1 cellular context compared by ENCODE assay signal in the genomic region with DNA sequence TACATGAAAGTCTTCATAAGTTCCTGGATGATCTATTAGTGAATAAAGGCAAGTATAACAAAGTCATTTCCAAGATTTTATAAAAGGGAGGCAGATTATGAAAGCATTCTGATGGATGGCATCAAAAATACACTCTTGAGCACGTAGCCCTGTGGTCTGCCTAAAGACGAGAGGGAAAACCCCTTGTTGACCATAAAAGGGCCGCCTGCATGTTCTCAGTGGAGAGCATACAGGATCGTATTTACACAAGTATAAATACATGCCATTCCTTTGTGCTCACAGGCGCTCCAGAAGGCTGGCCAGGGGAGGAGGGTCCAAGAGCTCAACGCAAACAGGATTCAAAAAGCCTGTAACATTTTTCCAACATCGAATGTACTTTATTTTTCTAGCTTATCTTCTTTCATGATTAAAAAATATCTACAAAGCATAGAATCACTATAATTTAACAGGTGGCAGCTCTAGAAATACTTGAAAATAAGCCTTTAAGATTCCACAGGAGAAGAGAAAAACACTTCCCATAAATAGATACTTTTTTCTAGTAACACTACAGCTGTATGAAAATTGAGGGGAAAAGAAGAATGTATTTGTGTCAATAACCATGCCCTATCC.
A peak's percentile ranks its signal among the peaks of the same experiment; 100 is the strongest.
TF ChIP-seq lines count a peak whose summit lies in the region.

No MANE protein-coding gene starts in this region.

TF ChIP-seq in HepG2, 621 proteins besides CTCF, POLR2A, EP300 and RAD21 (continued from another document and continues in another):
- TF ChIP-seq, protein P1, sequence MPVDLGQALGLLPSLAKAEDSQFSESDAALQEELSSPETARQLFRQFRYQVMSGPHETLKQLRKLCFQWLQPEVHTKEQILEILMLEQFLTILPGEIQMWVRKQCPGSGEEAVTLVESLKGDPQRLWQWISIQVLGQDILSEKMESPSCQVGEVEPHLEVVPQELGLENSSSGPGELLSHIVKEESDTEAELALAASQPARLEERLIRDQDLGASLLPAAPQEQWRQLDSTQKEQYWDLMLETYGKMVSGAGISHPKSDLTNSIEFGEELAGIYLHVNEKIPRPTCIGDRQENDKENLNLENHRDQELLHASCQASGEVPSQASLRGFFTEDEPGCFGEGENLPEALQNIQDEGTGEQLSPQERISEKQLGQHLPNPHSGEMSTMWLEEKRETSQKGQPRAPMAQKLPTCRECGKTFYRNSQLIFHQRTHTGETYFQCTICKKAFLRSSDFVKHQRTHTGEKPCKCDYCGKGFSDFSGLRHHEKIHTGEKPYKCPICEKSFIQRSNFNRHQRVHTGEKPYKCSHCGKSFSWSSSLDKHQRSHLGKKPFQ (CRISPR knock-in tag; IDR thresholded peaks at IDR 0.05; ENCODE audit: insufficient replicate concordance) = no peak
- TF ChIP-seq, protein P2, sequence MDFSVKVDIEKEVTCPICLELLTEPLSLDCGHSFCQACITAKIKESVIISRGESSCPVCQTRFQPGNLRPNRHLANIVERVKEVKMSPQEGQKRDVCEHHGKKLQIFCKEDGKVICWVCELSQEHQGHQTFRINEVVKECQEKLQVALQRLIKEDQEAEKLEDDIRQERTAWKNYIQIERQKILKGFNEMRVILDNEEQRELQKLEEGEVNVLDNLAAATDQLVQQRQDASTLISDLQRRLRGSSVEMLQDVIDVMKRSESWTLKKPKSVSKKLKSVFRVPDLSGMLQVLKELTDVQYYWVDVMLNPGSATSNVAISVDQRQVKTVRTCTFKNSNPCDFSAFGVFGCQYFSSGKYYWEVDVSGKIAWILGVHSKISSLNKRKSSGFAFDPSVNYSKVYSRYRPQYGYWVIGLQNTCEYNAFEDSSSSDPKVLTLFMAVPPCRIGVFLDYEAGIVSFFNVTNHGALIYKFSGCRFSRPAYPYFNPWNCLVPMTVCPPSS (IDR thresholded peaks at IDR 0.05) = no peak
- TF ChIP-seq MTA1 (CRISPR knock-in tag; IDR thresholded peaks at IDR 0.05; ENCODE audit: borderline replicate concordance) (no peak), ZNF747 (CRISPR knock-in tag; IDR thresholded peaks at IDR 0.05; ENCODE audit: borderline replicate concordance) (no peak), EHMT2 (IDR thresholded peaks at IDR 0.05; ENCODE audit: borderline replicate concordance, low read depth, low read length) (peak; percentile 45; the same call in 1 of the 2 replicates), TARDBP (CRISPR knock-in tag; IDR thresholded peaks at IDR 0.05) (peak; percentile 52; the same call in 1 of the 2 replicates), ZNF557 (CRISPR knock-in tag; IDR thresholded peaks at IDR 0.05) (no peak), ZC3H4 (CRISPR knock-in tag; IDR thresholded peaks at IDR 0.05; ENCODE audit: borderline replicate concordance) (no peak), SIX1 (CRISPR knock-in tag; IDR thresholded peaks at IDR 0.05; ENCODE audit: borderline replicate concordance) (no peak), KDM6A (CRISPR knock-in tag; IDR thresholded peaks at IDR 0.05; ENCODE audit: low read depth) (peak; percentile 82), MTA3 (CRISPR knock-in tag; IDR thresholded peaks at IDR 0.05) (no peak), ZFP36 (IDR thresholded peaks at IDR 0.05; ENCODE audit: borderline replicate concordance, low read depth, low read length, partially characterized antibody) (no peak), ZNF572 (CRISPR knock-in tag; IDR thresholded peaks at IDR 0.05) (no peak), ZFP36L1 (CRISPR knock-in tag; IDR thresholded peaks at IDR 0.05) (no peak), U2AF2 (IDR thresholded peaks at IDR 0.05; ENCODE audit: low read depth, low read length) (no peak), REXO4 (CRISPR knock-in tag; IDR thresholded peaks at IDR 0.05; ENCODE audit: borderline replicate concordance) (no peak), ETV5 (CRISPR knock-in tag; IDR thresholded peaks at IDR 0.05; ENCODE audit: borderline replicate concordance) (peak; percentile 45; the same call in 1 of the 2 replicates), SMAD3 (CRISPR knock-in tag; IDR thresholded peaks at IDR 0.05) (no peak), ZNF619 (CRISPR knock-in tag; IDR thresholded peaks at IDR 0.05) (no peak), ZNF34 (CRISPR knock-in tag; IDR thresholded peaks at IDR 0.05; ENCODE audit: borderline replicate concordance) (no peak), ZKSCAN1 (IDR thresholded peaks at IDR 0.05; ENCODE audit: low read length) (no peak), ATF7 (IDR thresholded peaks at IDR 0.05) (no peak), ATF7 (CRISPR knock-in tag; IDR thresholded peaks at IDR 0.05) (no peak), MIXL1 (CRISPR knock-in tag; IDR thresholded peaks at IDR 0.05) (no peak), GTF3A (CRISPR knock-in tag; conservative IDR thresholded peaks at IDR 0.05) (no peak), HDAC1 (CRISPR knock-in tag; IDR thresholded peaks at IDR 0.05) (peak; percentile 67), POGZ (CRISPR knock-in tag; IDR thresholded peaks at IDR 0.05) (peak; percentile 82), PRPF4 (IDR thresholded peaks at IDR 0.05; ENCODE audit: low read depth, low read length, poor library complexity, severe bottlenecking) (no peak), ZFP36L2 (CRISPR knock-in tag; IDR thresholded peaks at IDR 0.05) (no peak), ZNF775 (CRISPR knock-in tag; IDR thresholded peaks at IDR 0.05; ENCODE audit: borderline replicate concordance) (no peak), NR2F1 (CRISPR knock-in tag; IDR thresholded peaks at IDR 0.05) (no peak), ZNF616 (CRISPR knock-in tag; IDR thresholded peaks at IDR 0.05; ENCODE audit: low read depth) (no peak)
- TF ChIP-seq, protein P3, sequence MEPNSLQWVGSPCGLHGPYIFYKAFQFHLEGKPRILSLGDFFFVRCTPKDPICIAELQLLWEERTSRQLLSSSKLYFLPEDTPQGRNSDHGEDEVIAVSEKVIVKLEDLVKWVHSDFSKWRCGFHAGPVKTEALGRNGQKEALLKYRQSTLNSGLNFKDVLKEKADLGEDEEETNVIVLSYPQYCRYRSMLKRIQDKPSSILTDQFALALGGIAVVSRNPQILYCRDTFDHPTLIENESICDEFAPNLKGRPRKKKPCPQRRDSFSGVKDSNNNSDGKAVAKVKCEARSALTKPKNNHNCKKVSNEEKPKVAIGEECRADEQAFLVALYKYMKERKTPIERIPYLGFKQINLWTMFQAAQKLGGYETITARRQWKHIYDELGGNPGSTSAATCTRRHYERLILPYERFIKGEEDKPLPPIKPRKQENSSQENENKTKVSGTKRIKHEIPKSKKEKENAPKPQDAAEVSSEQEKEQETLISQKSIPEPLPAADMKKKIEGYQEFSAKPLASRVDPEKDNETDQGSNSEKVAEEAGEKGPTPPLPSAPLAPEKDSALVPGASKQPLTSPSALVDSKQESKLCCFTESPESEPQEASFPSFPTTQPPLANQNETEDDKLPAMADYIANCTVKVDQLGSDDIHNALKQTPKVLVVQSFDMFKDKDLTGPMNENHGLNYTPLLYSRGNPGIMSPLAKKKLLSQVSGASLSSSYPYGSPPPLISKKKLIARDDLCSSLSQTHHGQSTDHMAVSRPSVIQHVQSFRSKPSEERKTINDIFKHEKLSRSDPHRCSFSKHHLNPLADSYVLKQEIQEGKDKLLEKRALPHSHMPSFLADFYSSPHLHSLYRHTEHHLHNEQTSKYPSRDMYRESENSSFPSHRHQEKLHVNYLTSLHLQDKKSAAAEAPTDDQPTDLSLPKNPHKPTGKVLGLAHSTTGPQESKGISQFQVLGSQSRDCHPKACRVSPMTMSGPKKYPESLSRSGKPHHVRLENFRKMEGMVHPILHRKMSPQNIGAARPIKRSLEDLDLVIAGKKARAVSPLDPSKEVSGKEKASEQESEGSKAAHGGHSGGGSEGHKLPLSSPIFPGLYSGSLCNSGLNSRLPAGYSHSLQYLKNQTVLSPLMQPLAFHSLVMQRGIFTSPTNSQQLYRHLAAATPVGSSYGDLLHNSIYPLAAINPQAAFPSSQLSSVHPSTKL (CRISPR knock-in tag; IDR thresholded peaks at IDR 0.05) = peak; percentile 94
- TF ChIP-seq, protein P4, sequence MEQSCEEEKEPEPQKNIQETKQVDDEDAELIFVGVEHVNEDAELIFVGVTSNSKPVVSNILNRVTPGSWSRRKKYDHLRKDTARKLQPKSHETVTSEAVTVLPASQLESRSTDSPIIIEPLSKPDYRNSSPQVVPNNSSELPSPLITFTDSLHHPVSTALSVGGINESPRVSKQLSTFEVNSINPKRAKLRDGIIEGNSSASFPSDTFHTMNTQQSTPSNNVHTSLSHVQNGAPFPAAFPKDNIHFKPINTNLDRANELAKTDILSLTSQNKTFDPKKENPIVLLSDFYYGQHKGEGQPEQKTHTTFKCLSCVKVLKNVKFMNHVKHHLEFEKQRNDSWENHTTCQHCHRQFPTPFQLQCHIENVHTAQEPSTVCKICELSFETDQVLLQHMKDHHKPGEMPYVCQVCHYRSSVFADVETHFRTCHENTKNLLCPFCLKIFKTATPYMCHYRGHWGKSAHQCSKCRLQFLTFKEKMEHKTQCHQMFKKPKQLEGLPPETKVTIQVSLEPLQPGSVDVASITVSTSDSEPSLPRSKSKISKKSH (CRISPR knock-in tag; IDR thresholded peaks at IDR 0.05; ENCODE audit: borderline replicate concordance) = no peak
- TF ChIP-seq, protein P5, sequence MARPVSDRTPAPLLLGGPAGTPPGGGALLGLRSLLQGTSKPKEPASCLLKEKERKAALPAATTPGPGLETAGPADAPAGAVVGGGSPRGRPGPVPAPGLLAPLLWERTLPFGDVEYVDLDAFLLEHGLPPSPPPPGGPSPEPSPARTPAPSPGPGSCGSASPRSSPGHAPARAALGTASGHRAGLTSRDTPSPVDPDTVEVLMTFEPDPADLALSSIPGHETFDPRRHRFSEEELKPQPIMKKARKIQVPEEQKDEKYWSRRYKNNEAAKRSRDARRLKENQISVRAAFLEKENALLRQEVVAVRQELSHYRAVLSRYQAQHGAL (CRISPR knock-in tag; IDR thresholded peaks at IDR 0.05; ENCODE audit: not compliant biosample characterization) = no peak
- TF ChIP-seq, protein P6, sequence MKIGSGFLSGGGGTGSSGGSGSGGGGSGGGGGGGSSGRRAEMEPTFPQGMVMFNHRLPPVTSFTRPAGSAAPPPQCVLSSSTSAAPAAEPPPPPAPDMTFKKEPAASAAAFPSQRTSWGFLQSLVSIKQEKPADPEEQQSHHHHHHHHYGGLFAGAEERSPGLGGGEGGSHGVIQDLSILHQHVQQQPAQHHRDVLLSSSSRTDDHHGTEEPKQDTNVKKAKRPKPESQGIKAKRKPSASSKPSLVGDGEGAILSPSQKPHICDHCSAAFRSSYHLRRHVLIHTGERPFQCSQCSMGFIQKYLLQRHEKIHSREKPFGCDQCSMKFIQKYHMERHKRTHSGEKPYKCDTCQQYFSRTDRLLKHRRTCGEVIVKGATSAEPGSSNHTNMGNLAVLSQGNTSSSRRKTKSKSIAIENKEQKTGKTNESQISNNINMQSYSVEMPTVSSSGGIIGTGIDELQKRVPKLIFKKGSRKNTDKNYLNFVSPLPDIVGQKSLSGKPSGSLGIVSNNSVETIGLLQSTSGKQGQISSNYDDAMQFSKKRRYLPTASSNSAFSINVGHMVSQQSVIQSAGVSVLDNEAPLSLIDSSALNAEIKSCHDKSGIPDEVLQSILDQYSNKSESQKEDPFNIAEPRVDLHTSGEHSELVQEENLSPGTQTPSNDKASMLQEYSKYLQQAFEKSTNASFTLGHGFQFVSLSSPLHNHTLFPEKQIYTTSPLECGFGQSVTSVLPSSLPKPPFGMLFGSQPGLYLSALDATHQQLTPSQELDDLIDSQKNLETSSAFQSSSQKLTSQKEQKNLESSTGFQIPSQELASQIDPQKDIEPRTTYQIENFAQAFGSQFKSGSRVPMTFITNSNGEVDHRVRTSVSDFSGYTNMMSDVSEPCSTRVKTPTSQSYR (CRISPR knock-in tag; IDR thresholded peaks at IDR 0.05; ENCODE audit: borderline replicate concordance) = peak; percentile 50; the same call in 1 of the 2 replicates
- TF ChIP-seq, protein P7, sequence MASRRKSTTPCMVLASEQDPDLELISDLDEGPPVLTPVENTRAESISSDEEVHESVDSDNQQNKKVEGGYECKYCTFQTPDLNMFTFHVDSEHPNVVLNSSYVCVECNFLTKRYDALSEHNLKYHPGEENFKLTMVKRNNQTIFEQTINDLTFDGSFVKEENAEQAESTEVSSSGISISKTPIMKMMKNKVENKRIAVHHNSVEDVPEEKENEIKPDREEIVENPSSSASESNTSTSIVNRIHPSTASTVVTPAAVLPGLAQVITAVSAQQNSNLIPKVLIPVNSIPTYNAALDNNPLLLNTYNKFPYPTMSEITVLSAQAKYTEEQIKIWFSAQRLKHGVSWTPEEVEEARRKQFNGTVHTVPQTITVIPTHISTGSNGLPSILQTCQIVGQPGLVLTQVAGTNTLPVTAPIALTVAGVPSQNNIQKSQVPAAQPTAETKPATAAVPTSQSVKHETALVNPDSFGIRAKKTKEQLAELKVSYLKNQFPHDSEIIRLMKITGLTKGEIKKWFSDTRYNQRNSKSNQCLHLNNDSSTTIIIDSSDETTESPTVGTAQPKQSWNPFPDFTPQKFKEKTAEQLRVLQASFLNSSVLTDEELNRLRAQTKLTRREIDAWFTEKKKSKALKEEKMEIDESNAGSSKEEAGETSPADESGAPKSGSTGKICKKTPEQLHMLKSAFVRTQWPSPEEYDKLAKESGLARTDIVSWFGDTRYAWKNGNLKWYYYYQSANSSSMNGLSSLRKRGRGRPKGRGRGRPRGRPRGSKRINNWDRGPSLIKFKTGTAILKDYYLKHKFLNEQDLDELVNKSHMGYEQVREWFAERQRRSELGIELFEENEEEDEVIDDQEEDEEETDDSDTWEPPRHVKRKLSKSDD (CRISPR knock-in tag; IDR thresholded peaks at IDR 0.05; ENCODE audit: low read depth) = no peak
- TF ChIP-seq, protein P8, sequence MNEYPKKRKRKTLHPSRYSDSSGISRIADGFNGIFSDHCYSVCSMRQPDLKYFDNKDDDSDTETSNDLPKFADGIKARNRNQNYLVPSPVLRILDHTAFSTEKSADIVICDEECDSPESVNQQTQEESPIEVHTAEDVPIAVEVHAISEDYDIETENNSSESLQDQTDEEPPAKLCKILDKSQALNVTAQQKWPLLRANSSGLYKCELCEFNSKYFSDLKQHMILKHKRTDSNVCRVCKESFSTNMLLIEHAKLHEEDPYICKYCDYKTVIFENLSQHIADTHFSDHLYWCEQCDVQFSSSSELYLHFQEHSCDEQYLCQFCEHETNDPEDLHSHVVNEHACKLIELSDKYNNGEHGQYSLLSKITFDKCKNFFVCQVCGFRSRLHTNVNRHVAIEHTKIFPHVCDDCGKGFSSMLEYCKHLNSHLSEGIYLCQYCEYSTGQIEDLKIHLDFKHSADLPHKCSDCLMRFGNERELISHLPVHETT (CRISPR knock-in tag; conservative IDR thresholded peaks at IDR 0.05) = no peak
